In genomic region chr7:98116656-98117461, GRCh38 we compare ENCODE assay signal across 18 cellular contexts. TPM values are rescaled to one million over a fixed set of nuclear protein-coding genes. Genes with fewer than 3 reads are reported as not detected.
A peak's percentile ranks its signal among the peaks of the same experiment; 100 is the strongest.
DNase-seq lines count a peak whose midpoint lies in the region; ATAC-seq and TF ChIP-seq lines count a peak whose summit lies in the region.
"Had no signal": no experiment of that assay in that cellular context is flagged by ENCODE, and none has a peak within 500 bp of the region (broad histone marks: within the 10 kb centered on the region; RNA-seq: fewer than 3 reads in every experiment).

No MANE protein-coding gene starts in this region.

- no peak overlapping the region for H3K4me3 Mint-ChIP-seq in stimulated activated naive CD8-positive, alpha-beta T cell treated with anti-CD3 and anti-CD28 coated beads, Interleukin-15, Interleukin-2, amounts not matched to agents 100 ng/mL and 50 ng/mL, for 24 hours
- H3K4me3 Mint-ChIP-seq: IgD-negative memory B cell; stimulated activated naive CD8-positive, alpha-beta T cell treated with anti-CD3 and anti-CD28 coated beads, Interleukin-15, amount 100 ng/mL, for 72 hours had no signal

- no peak for DNase-seq in stimulated activated naive CD8-positive, alpha-beta T cell treated with anti-CD3 and anti-CD28 coated beads, Interleukin-15, Interleukin-2, amounts not matched to agents 100 U/mL and 50 U/mL, for 24 hours
- peak in 1 of 4 donors; percentile 34 for DNase-seq in body of pancreas
- peak; percentile 58 for DNase-seq in left kidney (ENCODE audit: low read depth, low spot score)
- no peak for DNase-seq in upper lobe of right lung
- DNase-seq in ascending aorta (ENCODE audit: low spot score in 2 of 2) = no peak
- DNase-seq in SHP77 treated with DMSO at 0.1 percent for 48 hours (lab: John Stamatoyannopoulos, UW) = no peak
- DNase-seq: activated T-cell treated with anti-CD3 and anti-CD28 coated beads, Interleukin-2, amount 50 U/mL, for 1 hour; AML-193; aorta; H7; hippocampal formation; NCI-H1694; stimulated activated CD4-positive, alpha-beta T cell treated with anti-CD3 and anti-CD28 coated beads, Interleukin-2, amount 100 ng/mL, for 48 hours; stimulated activated naive CD8-positive, alpha-beta T cell treated with anti-CD3 and anti-CD28 coated beads, Interleukin-15, amount 100 ng/mL, for 72 hours had no signal

- peaks cover 23% of the 10 kb centered on the region for H3K36me3 Mint-ChIP-seq in stimulated activated naive CD8-positive, alpha-beta T cell treated with anti-CD3 and anti-CD28 coated beads, Interleukin-15, Interleukin-2, amounts not matched to agents 100 ng/mL and 50 ng/mL, for 24 hours (ENCODE audit: low read depth)

- peaks cover 30% of the 10 kb centered on the region for H3K4me1 Mint-ChIP-seq in stimulated activated naive CD8-positive, alpha-beta T cell treated with anti-CD3 and anti-CD28 coated beads, Interleukin-15, Interleukin-2, amounts not matched to agents 100 ng/mL and 50 ng/mL, for 24 hours (ENCODE audit: low read depth)

- intact Hi-C loops in body of pancreas (cut with DNase I) (no loop called here), upper lobe of right lung (cut with DNase I) (no loop called here), ascending aorta (cut with DNase I) (no loop called here)

- no peak for TF ChIP-seq POLR2A in body of pancreas (IDR thresholded peaks at IDR 0.05)

- H3K27me3 Mint-ChIP-seq in stimulated activated naive CD8-positive, alpha-beta T cell treated with anti-CD3 and anti-CD28 coated beads, Interleukin-15, Interleukin-2, amounts not matched to agents 100 ng/mL and 50 ng/mL, for 24 hours = no peaks in the 10 kb centered on the region
- H3K27me3 Mint-ChIP-seq: stimulated activated naive CD8-positive, alpha-beta T cell treated with anti-CD3 and anti-CD28 coated beads, Interleukin-15, amount 100 ng/mL, for 72 hours had no signal

- H3K9me3 ChIP-seq in body of pancreas (no peaks in the 10 kb centered on the region), upper lobe of right lung (no peaks in the 10 kb centered on the region), ascending aorta (no peaks in the 10 kb centered on the region)

- 26 to 40% methylated on average over 7 of the region's 7 CpGs for WGBS in body of pancreas, 2 donors

- no peaks in the 10 kb centered on the region for H3K27me3 ChIP-seq in body of pancreas
- no peaks in the 10 kb centered on the region for H3K27me3 ChIP-seq in upper lobe of right lung
- no peaks in the 10 kb centered on the region for H3K27me3 ChIP-seq in ascending aorta

- H3K27ac Mint-ChIP-seq in stimulated activated naive CD8-positive, alpha-beta T cell treated with anti-CD3 and anti-CD28 coated beads, Interleukin-15, Interleukin-2, amounts not matched to agents 100 ng/mL and 50 ng/mL, for 24 hours = peak overlapping the region; percentile 18
- H3K27ac Mint-ChIP-seq: IgD-negative memory B cell; stimulated activated naive CD8-positive, alpha-beta T cell treated with anti-CD3 and anti-CD28 coated beads, Interleukin-15, amount 100 ng/mL, for 72 hours had no signal

- no peak overlapping the region for H3K4me3 ChIP-seq in body of pancreas
- H3K4me3 ChIP-seq in upper lobe of right lung = no peak overlapping the region
- H3K4me3 ChIP-seq in ascending aorta = no peak overlapping the region
- H3K4me3 ChIP-seq: GM12878 had no signal

- peaks cover 4% of the 10 kb centered on the region for H3K9me3 Mint-ChIP-seq in stimulated activated naive CD8-positive, alpha-beta T cell treated with anti-CD3 and anti-CD28 coated beads, Interleukin-15, Interleukin-2, amounts not matched to agents 100 ng/mL and 50 ng/mL, for 24 hours

- H3K27ac ChIP-seq in body of pancreas = peak overlapping the region in 3 of 4 donors; percentile 4 to 49 (median 28)
- peak overlapping the region; percentile 31 for H3K27ac ChIP-seq in upper lobe of right lung
- no peak overlapping the region for H3K27ac ChIP-seq in ascending aorta

- no peak for ATAC-seq in stimulated activated naive CD8-positive, alpha-beta T cell treated with anti-CD3 and anti-CD28 coated beads, Interleukin-15, Interleukin-2, amounts not matched to agents 100 U/mL and 50 U/mL, for 24 hours
- ATAC-seq in body of pancreas (peak; percentile 29), upper lobe of right lung (peak; percentile 93), HG03439 (IDR thresholded peaks at IDR 0.05; ENCODE audit: unreplicated experiment) (no peak)
- ATAC-seq: GM12878; stimulated activated naive CD8-positive, alpha-beta T cell treated with anti-CD3 and anti-CD28 coated beads, Interleukin-15, amount 100 ng/mL, for 72 hours had no signal

- H3K4me1 ChIP-seq in body of pancreas (peaks cover 58% of the 10 kb centered on the region), upper lobe of right lung (peaks cover 41% of the 10 kb centered on the region), ascending aorta (no peaks in the 10 kb centered on the region)

- H3K36me3 ChIP-seq in body of pancreas (replicated peaks in 1 of 2; ENCODE audit: insufficient read depth in 1 of 2, low read depth in 2 of 2) (no peaks in the 10 kb centered on the region), upper lobe of right lung (no peaks in the 10 kb centered on the region), ascending aorta (no peaks in the 10 kb centered on the region)

- TF ChIP-seq CTCF in body of pancreas (IDR thresholded peaks at IDR 0.05) (no peak), upper lobe of right lung (IDR thresholded peaks at IDR 0.05) (no peak), ascending aorta (IDR thresholded peaks at IDR 0.05) (no peak)

RNA-seq across cellular contexts. Expression of gene LMTK2, which starts 10.2 kb away (rescaled TPM):
- total RNA-seq in body of pancreas (10 to 100 TPM; 19.7 to 23.1 TPM), upper lobe of right lung (40.8 TPM), ascending aorta (11.8 TPM)

Comparison
In these comparisons a context has a peak if more than half of its experiments do, and no peak if none do; other contexts are left out.
1. ATAC-seq: peak in body of pancreas (single experiment) and upper lobe of right lung (single experiment); none in stimulated activated naive CD8-positive, alpha-beta T cell treated with anti-CD3 and anti-CD28 coated beads, Interleukin-15, Interleukin-2, amounts not matched to agents 100 U/mL and 50 U/mL, for 24 hours (single experiment) and HG03439 (single experiment).
2. H3K27ac ChIP-seq: peak in body of pancreas (3 of 4) and upper lobe of right lung (single experiment); none in ascending aorta (0 of 2).